Comparison of ENCODE assay signal across 8 cellular contexts in genomic region chr6:26122793-26123674, GRCh38. TPM values are rescaled to one million over a fixed set of nuclear protein-coding genes. Genes with fewer than 3 reads are reported as not detected.
DNase-seq lines count a peak whose midpoint lies in the region; ATAC-seq lines count a peak whose summit lies in the region.

No MANE protein-coding gene starts in this region.

- H2BK15ac ChIP-seq in mesenchymal stem cell (ENCODE audit: low read depth, poor library complexity, severe bottlenecking) = no peak overlapping the region

- under 1% methylated on average over 38 of the region's 38 CpGs for WGBS in mesenchymal stem cell

- peak overlapping the region; percentile 89 to 96 for H3K23ac ChIP-seq in mesenchymal stem cell (ENCODE audit: low read length in 2 of 2)

- H4K8ac ChIP-seq in mesenchymal stem cell (ENCODE audit: low read length) = peak overlapping the region; percentile 89

- H3K36me3 ChIP-seq in endocrine pancreas (ENCODE audit: control insufficient read depth, insufficient read depth, low read length) (no peaks in the 10 kb centered on the region), mesenchymal stem cell (ENCODE audit: control insufficient read depth in 1 of 2, insufficient read depth in 2 of 2, low read depth in 1 of 2, low read length in 2 of 2) (peaks cover 5 to 8% of the 10 kb centered on the region in 2 experiments)

- H3K9me3 ChIP-seq in endocrine pancreas (ENCODE audit: control insufficient read depth, low read length) (no peaks in the 10 kb centered on the region), mesenchymal stem cell (ENCODE audit: control insufficient read depth, low read length) (no peaks in the 10 kb centered on the region)

- H3K4me3 ChIP-seq in endocrine pancreas (ENCODE audit: control insufficient read depth, insufficient read depth, low read length) (peak overlapping the region; percentile 100), mesenchymal stem cell (ENCODE audit: insufficient read depth in 1 of 2, low read depth in 1 of 2, low read length in 2 of 2) (peak overlapping the region; percentile 68 to 100)

- peak overlapping the region; percentile 61 for H3K9ac ChIP-seq in endocrine pancreas (ENCODE audit: control insufficient read depth, insufficient read depth, low read length)
- H3K9ac ChIP-seq in mesenchymal stem cell (ENCODE audit: low read length) = peak overlapping the region; percentile 100

- H3K14ac ChIP-seq in mesenchymal stem cell (ENCODE audit: low read length in 2 of 2) = peak overlapping the region in 1 of 2 experiments; percentile 97

- DNase-seq in COR-L47 (lab: John Stamatoyannopoulos, UW) (peak; percentile 98), HUDEP-2 (lab: John Stamatoyannopoulos, UW; ENCODE audit: unreplicated experiment in 76 of 76) (peak in 73 of 76 experiments; percentile 87 to 100 (median 97)), NOMO-1 treated with dmso at 0.1 percent for 144 hours (lab: John Stamatoyannopoulos, UW; ENCODE audit: unreplicated experiment) (peak; percentile 96), mesenchymal stem cell (peak; percentile 98)
- DNase-seq in activated CD8-positive, alpha-beta memory T cell treated with anti-CD3 and anti-CD28 coated beads, Interleukin-2, amount 50 U/mL, for 1 hour (ENCODE audit: extremely low read depth) = peak; percentile 99
- DNase-seq in stimulated activated CD8-positive, alpha-beta memory T cell treated with anti-CD3 and anti-CD28 coated beads, Interleukin-12 subunit alpha, Interleukin-12 subunit beta, amount 100 ng/mL, for 24 hours (ENCODE audit: extremely low read depth) = peak; percentile 80

- peak overlapping the region; percentile 61 for H2BK120ac ChIP-seq in mesenchymal stem cell (ENCODE audit: low read depth, low read length)

- no peak overlapping the region for H2AFZ ChIP-seq in mesenchymal stem cell (ENCODE audit: low read depth, low read length)

- peak overlapping the region; percentile 89 to 94 for H3K18ac ChIP-seq in mesenchymal stem cell (ENCODE audit: low read depth in 1 of 2, low read length in 2 of 2)

- ATAC-seq in GM21381 (IDR thresholded peaks at IDR 0.05; ENCODE audit: unreplicated experiment) = peak; percentile 47

- peaks cover 2% of the 10 kb centered on the region for H3K79me1 ChIP-seq in mesenchymal stem cell (replicated peaks; ENCODE audit: low read length, poor library complexity, severe bottlenecking)

- H3K4me2 ChIP-seq in mesenchymal stem cell (ENCODE audit: low read length, poor library complexity, severe bottlenecking) = peak overlapping the region; percentile 60

- peak overlapping the region; percentile 82 for H2BK5ac ChIP-seq in mesenchymal stem cell (ENCODE audit: low read depth, low read length, poor library complexity, severe bottlenecking)

- H3K27ac ChIP-seq in mesenchymal stem cell (ENCODE audit: low read length, poor library complexity, severe bottlenecking) = peak overlapping the region; percentile 98

- peak overlapping the region; percentile 94 to 96 for H3K4ac ChIP-seq in mesenchymal stem cell (ENCODE audit: low read depth in 1 of 2, low read length in 2 of 2)

- peak overlapping the region; percentile 86 for H4K91ac ChIP-seq in mesenchymal stem cell (ENCODE audit: low read length)

- H2BK12ac ChIP-seq in mesenchymal stem cell (ENCODE audit: low read length in 2 of 2) = peak overlapping the region; percentile 59 to 77

- H3K27me3 ChIP-seq in endocrine pancreas (ENCODE audit: control insufficient read depth, insufficient read depth, low read length) = no peaks in the 10 kb centered on the region
- H3K27me3 ChIP-seq in mesenchymal stem cell (ENCODE audit: control insufficient read depth in 1 of 2, insufficient read depth in 1 of 2, low read length in 2 of 2) = no peaks in the 10 kb centered on the region

- H2AK5ac ChIP-seq in mesenchymal stem cell (ENCODE audit: low read length, severe bottlenecking) = peak overlapping the region; percentile 90

- peaks cover 12% of the 10 kb centered on the region for H3K4me1 ChIP-seq in endocrine pancreas (ENCODE audit: control insufficient read depth, insufficient read depth, low read length)
- peaks cover 8% of the 10 kb centered on the region for H3K4me1 ChIP-seq in mesenchymal stem cell (ENCODE audit: control insufficient read depth, insufficient read depth, low read depth, low read length)

RNA-seq across cellular contexts. Expression of gene HFE, which starts 35.8 kb away (rescaled TPM):
- polyA plus RNA-seq in mesenchymal stem cell (2013, experiment 1 of 2) = 10.1 TPM
- polyA plus RNA-seq in mesenchymal stem cell (2013, experiment 2 of 2) = 9.2 TPM

Comparison
In these comparisons a context has a peak if more than half of its experiments do, and no peak if none do; other contexts are left out.
1. Peak in every context shown above with its lines: DNase-seq, ATAC-seq, H3K4me3 ChIP-seq and H3K27ac ChIP-seq.